ENCODE assay signal across 8 cellular contexts in the genomic region with DNA sequence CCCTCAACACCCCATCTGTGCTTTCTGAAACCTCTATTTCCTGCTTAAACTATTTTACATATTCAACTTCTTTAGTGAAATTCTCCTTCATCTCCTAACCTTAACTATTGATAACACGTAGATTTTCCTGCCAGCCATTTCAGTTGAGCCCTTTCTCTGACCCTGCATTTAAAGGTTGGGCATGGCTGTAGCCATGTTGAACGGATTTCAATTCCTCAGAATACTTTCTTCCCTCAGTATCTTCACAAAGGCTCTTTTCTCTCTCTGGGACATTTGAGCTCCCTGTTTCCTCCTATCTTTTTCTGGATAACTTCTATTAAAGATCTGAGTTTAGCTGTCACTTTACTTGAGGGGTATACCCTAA. TPM values are rescaled to one million over a fixed set of nuclear protein-coding genes. Genes with fewer than 3 reads are reported as not detected.
A peak's percentile ranks its signal among the peaks of the same experiment; 100 is the strongest.
DNase-seq lines count a peak whose midpoint lies in the region; ATAC-seq and TF ChIP-seq lines count a peak whose summit lies in the region.

No MANE protein-coding gene starts in this region.

- intact Hi-C loops in naive thymus-derived CD4-positive, alpha-beta T cell (cut with micrococcal nuclease) = loop anchor here (2.0 to 10.0 kb wide), 2 partner anchors 1428 to 1480 kb away; a partner anchor contains a TSS
- intact Hi-C loops in head of caudate nucleus (cut with DNase I) = loop anchor here (5.0 kb wide), 2 partner anchors 90 to 185 kb away; a partner anchor contains a TSS

- H3K9me3 ChIP-seq in AG04450 (ENCODE audit: control insufficient read depth, insufficient read depth, low read length) = no peaks in the 10 kb centered on the region
- H3K9me3 ChIP-seq in naive thymus-derived CD4-positive, alpha-beta T cell (ENCODE audit: control insufficient read depth in 2 of 3, low read length in 3 of 3) = no peaks in the 10 kb centered on the region

- no peaks in the 10 kb centered on the region for H3K36me3 Mint-ChIP-seq in IgD-negative memory B cell
- no peaks in the 10 kb centered on the region for H3K36me3 Mint-ChIP-seq in chondrocyte (ENCODE audit: low read depth)
- H3K36me3 Mint-ChIP-seq in naive thymus-derived CD4-positive, alpha-beta T cell = peaks cover 0 to 24% (median 0%) of the 10 kb centered on the region in 5 donors

- H3K27ac Mint-ChIP-seq in IgD-negative memory B cell (peak overlapping the region; percentile 96 to 100 (median 99)), chondrocyte (ENCODE audit: unreplicated experiment) (peak overlapping the region; percentile 94)
- H3K27ac Mint-ChIP-seq in naive thymus-derived CD4-positive, alpha-beta T cell = peak overlapping the region; percentile 93 to 99 (median 97)

- peak overlapping the region; percentile 0 for H3K27ac ChIP-seq in AG04450 (ENCODE audit: low read depth, low read length)
- peak overlapping the region; percentile 80 for H3K27ac ChIP-seq in naive thymus-derived CD4-positive, alpha-beta T cell (ENCODE audit: low read depth, low read length)

- H3K27me3 Mint-ChIP-seq in IgD-negative memory B cell (no peaks in the 10 kb centered on the region), chondrocyte (ENCODE audit: low read depth) (no peaks in the 10 kb centered on the region)
- H3K27me3 Mint-ChIP-seq in naive thymus-derived CD4-positive, alpha-beta T cell = no peaks in the 10 kb centered on the region

- no peaks in the 10 kb centered on the region for H3K9me3 Mint-ChIP-seq in IgD-negative memory B cell
- H3K9me3 Mint-ChIP-seq in chondrocyte (ENCODE audit: low read depth) = no peaks in the 10 kb centered on the region
- no peaks in the 10 kb centered on the region for H3K9me3 Mint-ChIP-seq in naive thymus-derived CD4-positive, alpha-beta T cell

- H3K4me1 Mint-ChIP-seq in IgD-negative memory B cell = peaks cover 32 to 59% (median 44%) of the 10 kb centered on the region in 3 donors
- peaks cover 43% of the 10 kb centered on the region for H3K4me1 Mint-ChIP-seq in chondrocyte (ENCODE audit: low read depth)
- peaks cover 44 to 70% (median 63%) of the 10 kb centered on the region in 7 donors for H3K4me1 Mint-ChIP-seq in naive thymus-derived CD4-positive, alpha-beta T cell

- peak overlapping the region; percentile 86 for H3K4me3 ChIP-seq in AG04450 (ENCODE audit: low read depth, low read length)
- peak overlapping the region; percentile 69 for H3K4me3 ChIP-seq in naive thymus-derived CD4-positive, alpha-beta T cell (ENCODE audit: low read length)

- in situ Hi-C loops in ACHN (cut with HindIII; ENCODE audit: low pct_ligation_motif_present, low pct_unique_long_range_greater_than_20kb, low sequenced_read_pairs) = no loop called here

- CTCF ChIA-PET in AG04450 (lab: Charles Lee) = interaction anchor here (0.8 to 1.0 kb wide), 2 partner anchors 45 to 302 kb away, joined by 3 read pairs; no protein-coding TSS in a partner anchor
- CTCF ChIA-PET in naive thymus-derived CD4-positive, alpha-beta T cell (lab: Charles Lee) = interaction anchor here (0.7 kb wide), 2 partner anchors 56 to 224 kb away, joined by 3 read pairs; no protein-coding TSS in a partner anchor

- ATAC-seq in naive thymus-derived CD4-positive, alpha-beta T cell = no peak

- TF ChIP-seq CTCF in AG04450 (IDR thresholded peaks at IDR 0.05; ENCODE audit: low read depth, low read length) = no peak
- TF ChIP-seq CTCF in chondrocyte (IDR thresholded peaks at IDR 0.05) = no peak

- H3K27me3 ChIP-seq in AG04450 (ENCODE audit: control insufficient read depth, insufficient read depth, low read length) = no peaks in the 10 kb centered on the region
- no peaks in the 10 kb centered on the region for H3K27me3 ChIP-seq in naive thymus-derived CD4-positive, alpha-beta T cell (ENCODE audit: control insufficient read depth in 2 of 2, insufficient read depth in 2 of 2, low read length in 2 of 2)

- DNase-seq in AG04450 (ENCODE audit: low read depth, low spot score) (no peak), chondrocyte (ENCODE audit: low spot score) (no peak), amniotic stem cell (lab: John Stamatoyannopoulos, UW) (no peak), foreskin melanocyte (no peak), ACHN (no peak), head of caudate nucleus (no peak)
- DNase-seq in naive thymus-derived CD4-positive, alpha-beta T cell = no peak

- peaks cover 15 to 31% of the 10 kb centered on the region in 2 donors for H3K4me1 ChIP-seq in naive thymus-derived CD4-positive, alpha-beta T cell (ENCODE audit: control insufficient read depth in 2 of 2, insufficient read depth in 2 of 2, low read length in 2 of 2)

- peaks cover 0 to 7% (median 0%) of the 10 kb centered on the region in 3 experiments for H3K36me3 ChIP-seq in naive thymus-derived CD4-positive, alpha-beta T cell (ENCODE audit: control insufficient read depth in 2 of 3, insufficient read depth in 3 of 3, low read length in 3 of 3)

- POLR2A ChIA-PET in AG04450 (lab: Yijun Ruan, JAX) = interaction anchor here (0.6 kb wide), 1 partner anchor 185 kb away, joined by 4 read pairs; no protein-coding TSS in a partner anchor
- POLR2A ChIA-PET in naive thymus-derived CD4-positive, alpha-beta T cell (lab: Charles Lee) = interaction anchor here (0.8 to 3.3 kb wide), 7 partner anchors 13 to 230 kb away, joined by 3 to 15 read pairs (median 3); no protein-coding TSS in a partner anchor

- H3K4me3 Mint-ChIP-seq in IgD-negative memory B cell = peak overlapping the region; percentile 98 to 100 (median 99)
- peak overlapping the region; percentile 95 for H3K4me3 Mint-ChIP-seq in chondrocyte (ENCODE audit: unreplicated experiment)
- peak overlapping the region; percentile 92 to 100 (median 98) for H3K4me3 Mint-ChIP-seq in naive thymus-derived CD4-positive, alpha-beta T cell

RNA-seq across cellular contexts. Expression of a gene that starts 1.2 kb away (rescaled TPM):
- polyA plus RNA-seq in AG04450 (2011; rRNA removed) = 59.4 and 89.1 TPM in 2 replicates
- polyA minus RNA-seq in AG04450 (2011; rRNA and poly(A)+ RNA removed) = 29.1 and 45.0 TPM in 2 replicates
- polyA plus RNA-seq in IgD-negative memory B cell = 114 TPM
- total RNA-seq in chondrocyte = 49.7 to 69.4 TPM (median 51.9 TPM) in 3 replicates
- 10 to 100 TPM; 89.1 to 97.6 (median 90.2) TPM for total RNA-seq in naive thymus-derived CD4-positive, alpha-beta T cell
- polyA plus RNA-seq in naive thymus-derived CD4-positive, alpha-beta T cell = 100 to 1,000 TPM; 162 to 182 TPM

RNA-seq across cellular contexts. Expression of a gene that starts 1.3 kb away (rescaled TPM):
- polyA plus RNA-seq in AG04450 (2011; rRNA removed) (43.4 and 59.6 TPM in 2 replicates), IgD-negative memory B cell (93.5 TPM)
- polyA minus RNA-seq in AG04450 (2011; rRNA and poly(A)+ RNA removed) = 14.8 and 17.8 TPM in 2 replicates
- total RNA-seq in chondrocyte = 56.3 to 62.0 TPM (median 57.5 TPM) in 3 replicates
- 10 to 100 TPM; 20.3 to 47.5 (median 23.8) TPM for total RNA-seq in naive thymus-derived CD4-positive, alpha-beta T cell
- 10 to 100 TPM; 45.2 to 69.7 TPM for polyA plus RNA-seq in naive thymus-derived CD4-positive, alpha-beta T cell
